In the genomic region with DNA sequence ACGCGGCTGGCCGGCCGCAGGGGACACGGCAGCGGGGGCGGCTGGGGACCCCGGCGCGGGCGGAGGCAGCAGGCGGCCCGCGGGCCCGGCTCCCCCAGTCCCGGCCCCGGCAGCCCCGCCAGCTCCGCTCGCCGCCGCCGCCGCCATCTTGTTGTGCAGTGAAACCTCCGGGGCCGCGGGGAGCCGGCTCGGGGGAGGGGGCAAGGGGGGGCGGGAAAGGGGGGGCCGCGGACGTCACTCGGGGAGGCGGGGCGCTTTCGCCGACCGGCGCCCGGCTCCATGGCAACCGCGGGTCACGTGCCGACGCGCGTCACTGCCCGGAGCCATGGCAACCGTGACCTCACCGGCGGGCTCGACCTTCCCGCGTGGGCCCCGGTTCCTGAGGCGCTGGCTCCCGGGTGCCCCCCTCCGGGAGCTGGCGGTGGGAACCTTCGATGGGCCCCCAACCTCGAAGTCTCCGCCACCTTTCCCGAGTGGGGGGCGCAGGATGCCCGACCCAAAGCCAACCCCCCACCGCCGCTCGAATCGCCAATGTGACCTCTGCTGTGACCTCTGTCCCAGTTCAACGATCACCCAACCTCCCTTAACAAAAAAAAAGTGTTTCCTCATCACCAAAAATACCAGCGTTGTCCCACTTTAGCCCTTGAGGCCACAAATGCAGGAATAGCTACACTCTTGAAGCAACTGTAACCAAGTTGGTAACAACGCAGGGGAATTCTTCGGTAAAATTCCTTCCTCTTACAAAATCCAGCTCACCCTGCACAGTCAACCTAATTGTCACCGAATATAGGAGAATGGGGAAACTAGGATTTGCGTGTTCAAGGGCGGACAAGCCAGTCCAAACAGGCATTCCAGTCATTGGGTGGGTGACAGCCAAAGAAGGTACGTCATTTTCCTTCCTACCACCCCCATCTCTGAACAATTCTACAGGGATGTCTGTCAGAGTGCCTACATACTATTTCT, we compare ENCODE assay signal across 8 cellular contexts. TPM values are rescaled to one million over a fixed set of nuclear protein-coding genes. Genes with fewer than 3 reads are reported as not detected.
DNase-seq lines count a peak whose midpoint lies in the region; ATAC-seq, FAIRE-seq and TF ChIP-seq lines count a peak whose summit lies in the region.

Gene SIK3 (minus strand): TSS at position 160 of the 963 bp plus-strand sequence. CDS start 13 bp downstream, at position 147.

- H3K4me1 Mint-ChIP-seq in T-helper 17 cell, result peaks cover 43% of the 10 kb centered on the region

- peak within 1 kb of the TSS; percentile 78 for H3K4me3 ChIP-seq in GM12875 (ENCODE audit: low read depth, low read length)

- DNase-seq in NCI-H146 treated with DMSO at 0.1 percent for 48 hours (lab: John Stamatoyannopoulos, UW; ENCODE audit: unreplicated experiment) (peak; percentile 57), T-helper 17 cell (peak; percentile 92 to 97 (median 93)), amygdala (lab: John Stamatoyannopoulos, UW) (peak; percentile 34 to 98 (median 92)), left ventricle myocardium superior (peak; percentile 97), pulmonary artery endothelial cell (ENCODE audit: low read depth, low spot score) (peak; percentile 84), urothelium cell line (ENCODE audit: low spot score) (peak; percentile 95)

- TF ChIP-seq CTCF in GM12875 (IDR thresholded peaks at IDR 0.05; ENCODE audit: borderline replicate concordance, insufficient read depth, low read depth, low read length), result peak; percentile 54

- ATAC-seq in HG02852 (IDR thresholded peaks at IDR 0.05; ENCODE audit: unreplicated experiment) (peak; percentile 75), T-helper 17 cell (peak; percentile 83), left ventricle myocardium superior (peak; percentile 91)

- intact Hi-C loops in left ventricle myocardium superior (cut with micrococcal nuclease), result no loop called here

- H3K27me3 Mint-ChIP-seq in T-helper 17 cell, result no peaks in the 10 kb centered on the region

- peak within 1 kb of the TSS; percentile 98 for H3K27ac Mint-ChIP-seq in T-helper 17 cell

- no peaks in the 10 kb centered on the region for H3K9me3 ChIP-seq in T-helper 17 cell (ENCODE audit: control insufficient read depth, low read length, poor library complexity, severe bottlenecking)

- H3K36me3 Mint-ChIP-seq in T-helper 17 cell (ENCODE audit: low read depth), result peaks cover 5% of the 10 kb centered on the region

- FAIRE-seq in urothelium cell line (lab: Jason Lieb, UNC), result no peak

- H3K4me3 Mint-ChIP-seq in T-helper 17 cell, result peak within 1 kb of the TSS; percentile 100

RNA-seq across cellular contexts. Expression of gene SIK3, which starts in this region (rescaled TPM):
- total RNA-seq in T-helper 17 cell (10 to 100 TPM; 82.7 to 87.5 TPM), left ventricle myocardium superior (31.9 TPM), pulmonary artery endothelial cell (7.2 and 9.9 TPM in 2 replicates)

Comparison
In these comparisons a context has a peak if more than half of its experiments do, and no peak if none do; other contexts are left out.
1. Peak in every context shown above with its lines: DNase-seq, ATAC-seq and H3K4me3 ChIP-seq.